Comparison of ENCODE assay signal across 18 cellular contexts in the genomic region with DNA sequence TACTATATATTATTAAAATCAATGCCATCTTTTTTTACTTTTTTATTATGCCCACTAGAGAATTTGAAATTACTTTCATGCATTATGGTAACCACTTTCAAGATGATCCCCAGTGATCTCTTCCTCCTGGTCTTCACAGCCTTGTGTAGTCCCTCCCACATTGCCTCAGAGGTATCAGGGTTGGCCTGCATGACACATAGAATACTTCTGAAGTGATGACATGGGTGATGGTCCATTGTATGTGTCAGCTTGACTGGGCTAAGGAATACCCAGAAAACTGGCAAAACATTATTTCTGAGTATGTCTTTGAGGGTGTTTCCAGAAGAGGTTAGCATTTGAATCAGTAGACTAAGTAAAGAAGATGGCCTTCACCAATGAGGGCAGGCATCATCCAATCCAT. TPM values are rescaled to one million over a fixed set of nuclear protein-coding genes. Genes with fewer than 3 reads are reported as not detected.
A peak's percentile ranks its signal among the peaks of the same experiment; 100 is the strongest.
DNase-seq lines count a peak whose midpoint lies in the region; ATAC-seq, FAIRE-seq and TF ChIP-seq lines count a peak whose summit lies in the region.
"Had no signal": no experiment of that assay in that cellular context is flagged by ENCODE, and none has a peak within 500 bp of the region (broad histone marks: within the 10 kb centered on the region; RNA-seq: fewer than 3 reads in every experiment).

No MANE protein-coding gene starts in this region.

- dilution Hi-C loops in mammary epithelial cell (cut with HindIII; ENCODE audit: low sequenced_read_pairs) = no loop called here

- BruUV-seq in mammary epithelial cell (replicated peaks; lab: Mats Ljungman, UMichigan) (no TSS peak), GM12878 (replicated peaks; lab: Mats Ljungman, UMichigan) (TSS peak; percentile 34)

- H3K36me3 ChIP-seq in mammary epithelial cell (ENCODE audit: insufficient read depth, low read length) = no peaks in the 10 kb centered on the region
- no peaks in the 10 kb centered on the region for H3K36me3 ChIP-seq in breast epithelium
- no peaks in the 10 kb centered on the region for H3K36me3 ChIP-seq in GM12878 (ENCODE audit: control insufficient read depth in 2 of 2, insufficient read depth in 2 of 2, low read length in 1 of 2)
- no peaks in the 10 kb centered on the region for H3K36me3 ChIP-seq in gastroesophageal sphincter
- H3K36me3 ChIP-seq: BLaER1 had no signal

- SMC1A ChIA-PET in GM12878 (lab: Charles Lee; ENCODE audit: uncharacterized antibody, unreplicated experiment) = interaction anchor here (2.7 to 5.8 kb wide), 2 partner anchors 70 to 76 kb away, joined by 8 to 58 read pairs; no protein-coding TSS in a partner anchor

- H2AFZ ChIP-seq in mammary epithelial cell (ENCODE audit: low read depth, low read length) = no peak overlapping the region
- H2AFZ ChIP-seq in GM12878 (ENCODE audit: control insufficient read depth, low read depth, low read length) = no peak overlapping the region

- TF ChIP-seq EP300 in GM12878 (IDR thresholded peaks at IDR 0.05; ENCODE audit: borderline replicate concordance in 1 of 2, control insufficient read depth in 1 of 2, low read depth in 2 of 2, low read length in 2 of 2) = no peak
- TF ChIP-seq EP300 in gastroesophageal sphincter (IDR thresholded peaks at IDR 0.05) = no peak

- TF ChIP-seq RAD21 in GM12878 (IDR thresholded peaks at IDR 0.05; ENCODE audit: insufficient read depth, low read depth, low read length) = no peak

- TF ChIP-seq POLR2A in breast epithelium (IDR thresholded peaks at IDR 0.05) (no peak), GM12878 (IDR thresholded peaks at IDR 0.05; ENCODE audit: low read depth, low read length) (no peak), gastroesophageal sphincter (IDR thresholded peaks at IDR 0.05) (no peak)

- POLR2A ChIA-PET in GM12878 (lab: Charles Lee) = no interaction called here

- H3K4me3 ChIP-seq in mammary epithelial cell (replicated peaks in 1 of 3; ENCODE audit: insufficient read depth in 1 of 3, low read depth in 2 of 3, low read length in 3 of 3) = no peak overlapping the region
- no peak overlapping the region for H3K4me3 ChIP-seq in breast epithelium
- H3K4me3 ChIP-seq in GM12878 = no peak overlapping the region
- H3K4me3 ChIP-seq in gastroesophageal sphincter = no peak overlapping the region
- H3K4me3 ChIP-seq: BLaER1 had no signal

- H3K9ac ChIP-seq in mammary epithelial cell (ENCODE audit: insufficient read depth, low read length) (no peak overlapping the region), GM12878 (ENCODE audit: control insufficient read depth, insufficient read depth, low read length) (no peak overlapping the region)
- H3K9ac ChIP-seq: BLaER1 had no signal

- in situ Hi-C loops in mammary epithelial cell (cut with MboI; ENCODE audit: low sequenced_read_pairs in 2 of 2) = no loop called here
- in situ Hi-C loops in GM12878 (cut with MboI) = no loop called here

- DNase-seq in activated CD4-positive, CD25-positive, alpha-beta regulatory T cell treated with anti-CD3 and anti-CD28 coated beads, Interleukin-2, amount 50 U/mL, for 72 hours = no peak
- DNase-seq in mammary epithelial cell (peak; percentile 50), breast epithelium (ENCODE audit: low spot score in 2 of 2) (no peak), GM12878 (ENCODE audit: low read depth, low spot score) (no peak), urothelium cell line (ENCODE audit: low spot score) (no peak), iPS-NIHi7 (ENCODE audit: extremely low spot score) (no peak)
- DNase-seq: 8988T; CD8-positive, alpha-beta memory T cell; DMS 273 treated with DMSO at 0.1 percent for 48 hours; H9; NCI-H1417 treated with DMSO at 0.1 percent for 48 hours; NCI-H2029; NCI-H2171 treated with DMSO at 0.1 percent for 48 hours had no signal

- H3K4me2 ChIP-seq in mammary epithelial cell (ENCODE audit: insufficient read depth, low read depth, low read length) (no peak overlapping the region), GM12878 (ENCODE audit: control insufficient read depth, insufficient read depth) (no peak overlapping the region)
- H3K4me2 ChIP-seq: BLaER1 had no signal

- ATAC-seq in activated CD4-positive, CD25-positive, alpha-beta regulatory T cell treated with anti-CD3 and anti-CD28 coated beads, Interleukin-2, amount 50 U/mL, for 24 hours = peak; percentile 76 to 80
- ATAC-seq in GM12878 (peak; percentile 73), gastroesophageal sphincter (no peak)

- RAD21 ChIA-PET in GM12878 (lab: Charles Lee; ENCODE audit: unreplicated experiment) = interaction anchor here (1.6 to 2.5 kb wide), 3 partner anchors 28 to 99 kb away, joined by 3 to 8 read pairs (median 8); no protein-coding TSS in a partner anchor

- H3K27ac ChIP-seq in mammary epithelial cell (ENCODE audit: insufficient read depth, low read depth, low read length) = no peak overlapping the region
- H3K27ac ChIP-seq in breast epithelium = no peak overlapping the region
- no peak overlapping the region for H3K27ac ChIP-seq in GM12878 (ENCODE audit: control insufficient read depth, insufficient read depth)
- H3K27ac ChIP-seq in gastroesophageal sphincter = no peak overlapping the region
- H3K27ac ChIP-seq: BLaER1 had no signal

- intact Hi-C loops in mammary epithelial cell (cut with micrococcal nuclease) = no loop called here
- intact Hi-C loops in breast epithelium (cut with DNase I; ENCODE audit: low total_unique reads) = no loop called here
- intact Hi-C loops in GM12878 (cut with micrococcal nuclease; ENCODE audit: unreplicated experiment) = loop anchor here (1.0 to 10.0 kb wide), 2 partner anchors 76 to 173 kb away; no protein-coding TSS in a partner anchor

- TF ChIP-seq CTCF in mammary epithelial cell (conservative IDR thresholded peaks at IDR 0.05 in 1 of 2, IDR thresholded peaks at IDR 0.05 in 1 of 2; ENCODE audit: extremely low read depth in 1 of 2, insufficient read depth in 1 of 2, low read depth in 1 of 2, low read length in 2 of 2) (no peak), breast epithelium (IDR thresholded peaks at IDR 0.05) (no peak), GM12878 (IDR thresholded peaks at IDR 0.05 in 2 of 3, conservative IDR thresholded peaks at IDR 0.05 in 1 of 3; ENCODE audit: control insufficient read depth in 2 of 3, extremely low read depth in 1 of 3, insufficient read depth in 1 of 3, low read depth in 3 of 3, low read length in 3 of 3) (no peak), gastroesophageal sphincter (IDR thresholded peaks at IDR 0.05) (no peak)

- H3K4me1 ChIP-seq in mammary epithelial cell (ENCODE audit: insufficient read depth, low read length) = no peaks in the 10 kb centered on the region
- no peaks in the 10 kb centered on the region for H3K4me1 ChIP-seq in breast epithelium
- H3K4me1 ChIP-seq in GM12878 (ENCODE audit: control insufficient read depth, insufficient read depth, low read length) = peaks cover 21% of the 10 kb centered on the region
- H3K4me1 ChIP-seq in gastroesophageal sphincter = no peaks in the 10 kb centered on the region
- H3K4me1 ChIP-seq: BLaER1 had no signal

- H3K79me2 ChIP-seq in mammary epithelial cell (ENCODE audit: insufficient read depth, low read length) = no peaks in the 10 kb centered on the region
- no peaks in the 10 kb centered on the region for H3K79me2 ChIP-seq in GM12878 (ENCODE audit: control insufficient read depth, insufficient read depth, low read length)

- H4K20me1 ChIP-seq in mammary epithelial cell (ENCODE audit: insufficient read depth, low read length) (no peaks in the 10 kb centered on the region), GM12878 (ENCODE audit: control insufficient read depth, insufficient read depth) (no peaks in the 10 kb centered on the region)
- H4K20me1 ChIP-seq: BLaER1 had no signal

- CTCF ChIA-PET in mammary epithelial cell (lab: Charles Lee; ENCODE audit: low non-redundant PET) = no interaction called here
- CTCF ChIA-PET in GM12878 (lab: Yijun Ruan, JAX) = interaction anchor here (0.7 to 1.4 kb wide), 5 partner anchors 77 to 313 kb away, joined by 3 to 6 read pairs (median 4); no protein-coding TSS in a partner anchor

- H3K27me3 ChIP-seq in mammary epithelial cell (ENCODE audit: insufficient read depth, low read length) = no peaks in the 10 kb centered on the region
- peaks cover 0 to 32% of the 10 kb centered on the region in 2 donors for H3K27me3 ChIP-seq in breast epithelium
- no peaks in the 10 kb centered on the region for H3K27me3 ChIP-seq in GM12878 (replicated peaks in 1 of 2; ENCODE audit: control insufficient read depth in 2 of 2, insufficient read depth in 2 of 2, low read length in 1 of 2)
- peaks cover 40% of the 10 kb centered on the region for H3K27me3 ChIP-seq in gastroesophageal sphincter
- H3K27me3 ChIP-seq: BLaER1 had no signal

- FAIRE-seq in GM12878 (lab: Jason Lieb, UNC) = no peak
- peak; percentile 87 for FAIRE-seq in urothelium cell line (lab: Jason Lieb, UNC)
- FAIRE-seq: GM19239 had no signal

- H3K9me3 ChIP-seq in mammary epithelial cell (replicated peaks; ENCODE audit: insufficient read depth, low read length) (peaks cover 21% of the 10 kb centered on the region), breast epithelium (peaks cover 1 to 5% of the 10 kb centered on the region in 2 donors), GM12878 (replicated peaks; ENCODE audit: control insufficient read depth, insufficient read depth, low read length) (peaks cover 21% of the 10 kb centered on the region), gastroesophageal sphincter (peaks cover 0 to 3% (median 0%) of the 10 kb centered on the region in 3 donors)
- H3K9me3 ChIP-seq: BLaER1 had no signal

RNA-seq across cellular contexts. Expression of a gene that starts 14.2 kb away (rescaled TPM):
- total RNA-seq in mammary epithelial cell = not detected
- not detected for polyA plus RNA-seq in mammary epithelial cell
- polyA minus RNA-seq in mammary epithelial cell = not detected
- total RNA-seq in breast epithelium = under 1 TPM in 1 of 3 donors, not detected in 2; under 0.01 TPM
- total RNA-seq in GM12878 (2013; cell fraction: nucleolus; rRNA removed) = 0.15 and 0.23 TPM in 2 replicates
- total RNA-seq in GM12878 (2014; rRNA removed) = 0.23 and 0.33 TPM in 2 replicates
- total RNA-seq in GM12878 (2014; rRNA removed; fragmentation: Illumina TruSeq; extraction: Trizol) = 0.22 and 0.28 TPM in 2 replicates
- 0.21 and 0.45 TPM in 2 replicates for total RNA-seq in GM12878 (2021)
- not detected for polyA plus RNA-seq in GM12878 (2011; ENCODE audit: low read depth)
- polyA plus RNA-seq in GM12878 (2011; rRNA removed) = 0.05 and 0.07 TPM in 2 replicates
- 0.08 and 0.12 TPM in 2 replicates for polyA plus RNA-seq in GM12878 (2011; cell fraction: cytosol; rRNA removed)
- polyA plus RNA-seq in GM12878 (2011; cell fraction: nucleus; rRNA removed) = 0.04 and 0.07 TPM in 2 replicates
- 0.04 and 0.12 TPM in 2 replicates for polyA plus RNA-seq in GM12878 (2012)
- polyA plus RNA-seq in GM12878 (2014; fragmentation: Illumina TruSeq; extraction: Trizol) = 0.08 and 0.32 TPM in 2 replicates
- polyA plus RNA-seq in GM12878 (2014; fragmentation: Nextera tagmentation; extraction: Ambion mirVana) = under 1 TPM; 0.11 to 0.27 TPM
- polyA plus RNA-seq in GM12878 (2014; rRNA removed) = 0.19 and 0.29 TPM in 2 replicates
- under 1 TPM; 0.28 to 0.66 TPM for polyA plus RNA-seq in GM12878 (2016; fragmentation: Nextera tagmentation; extraction: Ambion mirVana)
- polyA minus RNA-seq in GM12878 (2011; rRNA and poly(A)+ RNA removed) = 0.05 and 0.15 TPM in 2 replicates
- not detected in 2 replicates for polyA minus RNA-seq in GM12878 (2011; cell fraction: cytosol; rRNA and poly(A)+ RNA removed)
- not detected in 2 replicates for polyA minus RNA-seq in GM12878 (2011; cell fraction: nucleus; rRNA and poly(A)+ RNA removed)
- not detected for total RNA-seq in gastroesophageal sphincter
- total RNA-seq: CD8-positive, alpha-beta memory T cell; H9; NCI-H460 had no signal
- polyA plus RNA-seq: CD8-positive, alpha-beta memory T cell had no signal
